Comparison of ENCODE assay signal across 25 cellular contexts in the genomic region with DNA sequence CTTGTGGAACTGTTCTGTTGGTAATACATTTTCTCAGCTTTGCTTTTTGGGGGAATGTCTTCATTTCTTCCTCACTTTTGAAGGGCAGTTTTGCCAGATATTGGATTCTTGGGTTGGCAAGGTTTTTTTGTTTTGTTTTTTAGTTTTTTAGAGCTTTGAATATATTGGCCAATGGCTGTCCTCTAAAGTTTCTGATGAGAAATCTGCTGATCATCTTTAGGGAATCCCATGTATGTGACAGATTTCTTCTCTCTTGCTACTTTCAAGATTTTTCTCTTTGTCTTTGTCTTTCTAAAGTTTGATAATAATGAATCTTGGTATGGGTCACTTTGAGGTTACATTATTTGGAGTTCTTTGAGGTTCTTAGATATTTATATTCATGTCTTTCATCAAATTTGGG.
"Had no signal": no experiment of that assay in that cellular context is flagged by ENCODE, and none has a peak within 500 bp of the region (broad histone marks: within the 10 kb centered on the region; RNA-seq: fewer than 3 reads in every experiment).

No MANE protein-coding gene starts in this region.

- H3K27me3 ChIP-seq: colonic mucosa, dorsolateral prefrontal cortex, esophagus muscularis mucosa, esophagus squamous epithelium, foreskin keratinocyte, gastrocnemius medialis, gastroesophageal sphincter, heart left ventricle, heart right ventricle, hepatocyte had no signal

- H3K36me3 ChIP-seq: colonic mucosa, esophagus muscularis mucosa, esophagus squamous epithelium, gastrocnemius medialis, gastroesophageal sphincter, heart left ventricle had no signal

- H3K4me3 ChIP-seq: colonic mucosa, coronary artery, dorsolateral prefrontal cortex, esophagus muscularis mucosa, esophagus squamous epithelium, gastrocnemius medialis, gastroesophageal sphincter, heart left ventricle, heart right ventricle, hepatocyte had no signal

- H3K27ac ChIP-seq: colonic mucosa, coronary artery, dorsolateral prefrontal cortex, epithelial cell of prostate, esophagus muscularis mucosa, esophagus squamous epithelium, foreskin keratinocyte, gastrocnemius medialis, gastroesophageal sphincter, heart left ventricle, heart right ventricle, hepatocyte had no signal

- H3K4me3 Mint-ChIP-seq: dendritic cell treated with granulocyte-macrophage colony-stimulating factor and Interleukin-4, amounts not matched to agents 40 ng/mL and 50 ng/mL, for 4 days; effector memory CD8-positive, alpha-beta T cell had no signal

- H3K9me3 ChIP-seq: colonic mucosa had no signal

- ATAC-seq: effector memory CD8-positive, alpha-beta T cell; esophagus mucosa; foreskin keratinocyte; gastrocnemius medialis; gastroesophageal sphincter; heart left ventricle; heart right ventricle had no signal

- H3K27me3 Mint-ChIP-seq: dendritic cell treated with granulocyte-macrophage colony-stimulating factor and Interleukin-4, amounts not matched to agents 40 ng/mL and 50 ng/mL, for 4 days; effector memory CD8-positive, alpha-beta T cell had no signal

- H3K27ac Mint-ChIP-seq: dendritic cell treated with granulocyte-macrophage colony-stimulating factor and Interleukin-4, amounts not matched to agents 40 ng/mL and 50 ng/mL, for 4 days; effector memory CD8-positive, alpha-beta T cell had no signal

- H3K4me1 ChIP-seq: colonic mucosa, esophagus squamous epithelium, foreskin keratinocyte, gastrocnemius medialis had no signal

- DNase-seq: colonic mucosa; cortex of kidney; dermis blood vessel endothelial cell; dorsolateral prefrontal cortex; effector CD4-positive, alpha-beta T cell; effector CD8-positive, alpha-beta T cell; effector memory CD4-positive, alpha-beta T cell; effector memory CD8-positive, alpha-beta T cell; erythroblast; esophagus squamous epithelium; foreskin fibroblast; foreskin keratinocyte; foreskin melanocyte; gastrocnemius medialis; glutamatergic neuron; head of caudate nucleus; heart left ventricle; heart right ventricle had no signal
